12 cellular contexts compared by ENCODE assay signal in the genomic region with DNA sequence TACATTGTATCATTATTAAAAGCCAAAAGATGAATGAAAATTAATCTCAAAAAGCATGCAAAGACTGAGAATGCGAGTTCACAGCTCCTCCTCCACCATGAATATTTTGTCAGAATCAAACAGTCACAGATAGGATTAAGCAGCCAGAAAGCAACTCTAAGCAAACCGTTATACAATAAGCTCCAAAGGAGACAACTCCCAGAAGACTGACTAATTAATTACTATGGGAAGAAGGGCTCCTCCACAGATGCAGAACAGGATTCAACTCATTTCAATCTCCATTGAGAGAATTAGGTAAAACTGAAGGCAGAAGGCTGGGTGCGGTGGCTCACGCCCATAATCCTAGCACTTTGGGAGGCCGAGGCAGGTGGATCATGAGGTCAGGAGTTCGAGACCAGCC.
DNase-seq lines count a peak whose midpoint lies in the region; ATAC-seq, FAIRE-seq and TF ChIP-seq lines count a peak whose summit lies in the region.
"Had no signal": no experiment of that assay in that cellular context is flagged by ENCODE, and none has a peak within 500 bp of the region (broad histone marks: within the 10 kb centered on the region; RNA-seq: fewer than 3 reads in every experiment).

No MANE protein-coding gene starts in this region.

- H3K27ac Mint-ChIP-seq in activated CD8-positive, alpha-beta memory T cell treated with anti-CD3 and anti-CD28 coated beads, Interleukin-2, amount 10 ng/mL, durations not matched to agents 7 days and 5 days: peak overlapping the region; percentile 85

- H3K9ac ChIP-seq in OCI-LY1 (ENCODE audit: low read length): no peak overlapping the region; the same call in 1 of the 2 replicates
- H3K9ac ChIP-seq in H1 (replicated peaks in 1 of 4; ENCODE audit: extremely low read depth in 1 of 4, low read depth in 3 of 4, low read length in 3 of 4): no peak overlapping the region
- H3K9ac ChIP-seq in Karpas-422 (ENCODE audit: low read length): no peak overlapping the region

- H2AK5ac ChIP-seq in H1 (ENCODE audit: low read depth, low read length): no peak overlapping the region

- H2BK12ac ChIP-seq in H1 (ENCODE audit: low read depth, low read length): no peak overlapping the region

- POLR2A ChIA-PET in H1 (lab: Charles Lee; ENCODE audit: partially characterized antibody): interaction anchor here (0.9 to 9.5 kb wide), 6 partner anchors 10 to 91 kb away, joined by 3 to 113 read pairs (median 4); a partner anchor contains a TSS

- H3K9me3 ChIP-seq in OCI-LY1 (ENCODE audit: low read length) (no peaks in the 10 kb centered on the region), H1 (ENCODE audit: insufficient read depth in 2 of 2, low read depth in 1 of 2, low read length in 1 of 2) (no peaks in the 10 kb centered on the region), Karpas-422 (ENCODE audit: low read length) (no peaks in the 10 kb centered on the region)
- H3K9me3 ChIP-seq: uterus had no signal

- CTCF ChIA-PET in activated CD8-positive, alpha-beta memory T cell treated with anti-CD3 and anti-CD28 coated beads, Interleukin-2, amount 10 ng/mL, durations not matched to agents 7 days and 5 days (lab: Charles Lee): interaction anchor here (2.0 kb wide), 1 partner anchor 12 kb away, joined by 6 read pairs; no protein-coding TSS in a partner anchor
- CTCF ChIA-PET in H1 (lab: Charles Lee; ENCODE audit: partially characterized antibody): interaction anchor here (0.9 kb wide), 1 partner anchor 22 kb away, joined by 3 read pairs; no protein-coding TSS in a partner anchor

- no peaks in the 10 kb centered on the region for H4K20me1 ChIP-seq in OCI-LY1 (ENCODE audit: insufficient read depth, low read length)
- H4K20me1 ChIP-seq in H1 (replicated peaks in 1 of 2; ENCODE audit: control insufficient read depth in 1 of 2, insufficient read depth in 2 of 2, low read length in 2 of 2): peaks cover 0 to 2% of the 10 kb centered on the region in 2 experiments
- H4K20me1 ChIP-seq in Karpas-422 (ENCODE audit: insufficient read depth, low read depth, low read length): no peaks in the 10 kb centered on the region

- peaks cover 7% of the 10 kb centered on the region for H3K79me1 ChIP-seq in H1 (ENCODE audit: low read depth, low read length)

- H3K36me3 ChIP-seq in OCI-LY1 (ENCODE audit: insufficient read depth, low read length): peaks cover 10% of the 10 kb centered on the region; the same call in 1 of the 2 replicates
- H3K36me3 ChIP-seq in H1 (ENCODE audit: control insufficient read depth in 2 of 4, insufficient read depth in 4 of 4, low read length in 3 of 4): no peaks in the 10 kb centered on the region
- no peaks in the 10 kb centered on the region for H3K36me3 ChIP-seq in Karpas-422 (ENCODE audit: insufficient read depth, low read length)
- H3K36me3 ChIP-seq: uterus had no signal

- no peak overlapping the region for H4K8ac ChIP-seq in H1 (ENCODE audit: extremely low read depth, insufficient read depth, low read length)

- no peaks in the 10 kb centered on the region for H3K9me2 ChIP-seq in OCI-LY1 (ENCODE audit: low read depth, low read length)
- H3K9me2 ChIP-seq in Karpas-422 (replicated peaks; ENCODE audit: insufficient read depth, low read length): no peaks in the 10 kb centered on the region

- TF ChIP-seq RAD21 in H1 (IDR thresholded peaks at IDR 0.05 in 1 of 2, conservative IDR thresholded peaks at IDR 0.05 in 1 of 2; ENCODE audit: low read depth in 2 of 2, low read length in 2 of 2): no peak

- no peak for FAIRE-seq in H1 (lab: Jason Lieb, UNC)
- FAIRE-seq: G401.6 had no signal

- TF ChIP-seq CTCF in OCI-LY1 (IDR thresholded peaks at IDR 0.05; ENCODE audit: low read length) (no peak), H1 (IDR thresholded peaks at IDR 0.05; ENCODE audit: control extremely low read depth in 1 of 3, insufficient read depth in 1 of 3, low read depth in 1 of 3, low read length in 3 of 3) (no peak)

- ATAC-seq in activated CD8-positive, alpha-beta memory T cell treated with anti-CD3 and anti-CD28 coated beads, Interleukin-2, amount 10 ng/mL, durations not matched to agents 7 days and 5 days: no peak

- no peaks in the 10 kb centered on the region for H3K9me3 Mint-ChIP-seq in activated CD8-positive, alpha-beta memory T cell treated with anti-CD3 and anti-CD28 coated beads, Interleukin-2, amount 10 ng/mL, durations not matched to agents 7 days and 5 days (ENCODE audit: low read depth)

- H3K27me3 ChIP-seq in OCI-LY1 (ENCODE audit: insufficient read depth, low read length): no peaks in the 10 kb centered on the region
- H3K27me3 ChIP-seq in H1 (replicated peaks in 1 of 4; ENCODE audit: control insufficient read depth in 3 of 4, extremely low read depth in 1 of 4, insufficient read depth in 3 of 4, low read length in 3 of 4): no peaks in the 10 kb centered on the region
- no peaks in the 10 kb centered on the region for H3K27me3 ChIP-seq in Karpas-422 (ENCODE audit: low read length)
- H3K27me3 ChIP-seq: uterus had no signal

- H3K27ac ChIP-seq in OCI-LY1 (ENCODE audit: low read depth, low read length, poor library complexity, severe bottlenecking): peak overlapping the region; percentile 99
- no peak overlapping the region; the same call in 1 of the 2 replicates for H3K27ac ChIP-seq in H1 (ENCODE audit: low read depth, low read length)
- peak overlapping the region; percentile 45 for H3K27ac ChIP-seq in substantia nigra (ENCODE audit: low read depth, low read length, poor library complexity, severe bottlenecking)
- H3K27ac ChIP-seq in Karpas-422 (ENCODE audit: low read length): no peak overlapping the region
- H3K27ac ChIP-seq: coronary artery had no signal

- H3K14ac ChIP-seq in H1 (ENCODE audit: insufficient read length): no peak overlapping the region

- H3K27me3 Mint-ChIP-seq in activated CD8-positive, alpha-beta memory T cell treated with anti-CD3 and anti-CD28 coated beads, Interleukin-2, amount 10 ng/mL, durations not matched to agents 7 days and 5 days: no peaks in the 10 kb centered on the region

- peak overlapping the region; percentile 6; the same call in 1 of the 2 replicates for H3K4me2 ChIP-seq in OCI-LY1 (ENCODE audit: low read length)
- H3K4me2 ChIP-seq in H1 (ENCODE audit: insufficient read depth in 1 of 2, low read depth in 2 of 2, low read length in 2 of 2): no peak overlapping the region
- no peak overlapping the region for H3K4me2 ChIP-seq in Karpas-422 (ENCODE audit: low read depth, low read length, poor library complexity, severe bottlenecking)

- H3K4me1 Mint-ChIP-seq in activated CD8-positive, alpha-beta memory T cell treated with anti-CD3 and anti-CD28 coated beads, Interleukin-2, amount 10 ng/mL, durations not matched to agents 7 days and 5 days: peaks cover 87% of the 10 kb centered on the region

- H3K4me3 ChIP-seq in OCI-LY1 (ENCODE audit: low read depth, low read length, poor library complexity, severe bottlenecking) (no peak overlapping the region), H1 (ENCODE audit: extremely low read depth in 1 of 4, insufficient read depth in 2 of 4, low read depth in 3 of 4, low read length in 4 of 4) (no peak overlapping the region), Karpas-422 (ENCODE audit: low read length) (no peak overlapping the region)
- H3K4me3 ChIP-seq: coronary artery, uterus had no signal

- TF ChIP-seq EP300 in H1 (IDR thresholded peaks at IDR 0.05; ENCODE audit: borderline replicate concordance in 1 of 2, low read depth in 2 of 2, low read length in 2 of 2): no peak

- H3K79me2 ChIP-seq in OCI-LY1 (ENCODE audit: insufficient read depth, low read length) (peaks cover 36% of the 10 kb centered on the region), H1 (ENCODE audit: control insufficient read depth in 1 of 2, insufficient read depth in 2 of 2, low read length in 2 of 2) (peaks cover 0 to 58% of the 10 kb centered on the region in 2 experiments; a peak in 2 of 4 replicates), Karpas-422 (ENCODE audit: low read length) (no peaks in the 10 kb centered on the region)

- peak; percentile 1 for DNase-seq in activated CD8-positive, alpha-beta memory T cell treated with anti-CD3 and anti-CD28 coated beads, Interleukin-2, amount 10 ng/mL, durations not matched to agents 7 days and 5 days
- DNase-seq in activated CD8-positive, alpha-beta memory T cell treated with anti-CD3 and anti-CD28 coated beads, Interleukin-2, amount 50 U/mL, for 48 hours: no peak
- DNase-seq in H1 (ENCODE audit: low read depth in 1 of 2, low spot score in 2 of 2) (no peak), substantia nigra (lab: John Stamatoyannopoulos, UW) (no peak), Karpas-422 (no peak), KG1 (lab: John Stamatoyannopoulos, UW) (no peak), middle frontal gyrus (ENCODE audit: extremely low spot score, low spot score) (no peak)
- DNase-seq: SIG-M5, uterus had no signal

- no peak overlapping the region for H2BK20ac ChIP-seq in H1 (ENCODE audit: low read length)

- no peak overlapping the region for H2BK15ac ChIP-seq in H1 (ENCODE audit: low read length)

- H3K4me3 Mint-ChIP-seq in activated CD8-positive, alpha-beta memory T cell treated with anti-CD3 and anti-CD28 coated beads, Interleukin-2, amount 10 ng/mL, durations not matched to agents 7 days and 5 days: peak overlapping the region; percentile 12

- H3K4ac ChIP-seq in H1 (replicated peaks; ENCODE audit: insufficient read length, low read depth, low read length): no peak overlapping the region

- peaks cover 17% of the 10 kb centered on the region for H3K36me3 Mint-ChIP-seq in activated CD8-positive, alpha-beta memory T cell treated with anti-CD3 and anti-CD28 coated beads, Interleukin-2, amount 10 ng/mL, durations not matched to agents 7 days and 5 days

- H2AFZ ChIP-seq in OCI-LY1 (ENCODE audit: low read length) (no peak overlapping the region), H1 (ENCODE audit: low read length) (no peak overlapping the region), Karpas-422 (ENCODE audit: low read length) (no peak overlapping the region)

- WGBS in H1 (ENCODE audit: extremely low coverage in 1 of 2, insufficient coverage in 1 of 2, insufficient read length in 1 of 2, insufficient replicate concordance in 2 of 2, low coverage in 1 of 2, low lambda C conversion rate in 2 of 2, missing lambda C conversion rate in 1 of 2), 2 experiments: 84% methylated on average over 6 of the region's 6 CpGs; no CpG with 5 or more reads in 1 of the 2 experiments

- H3K4me1 ChIP-seq in OCI-LY1 (ENCODE audit: insufficient read depth, low read length, severe bottlenecking): peaks cover 100% of the 10 kb centered on the region
- H3K4me1 ChIP-seq in H1 (replicated peaks in 1 of 4; ENCODE audit: control insufficient read depth in 3 of 4, insufficient read depth in 4 of 4, low read length in 3 of 4): peaks cover 20 to 46% (median 28%) of the 10 kb centered on the region in 4 experiments
- peaks cover 15% of the 10 kb centered on the region for H3K4me1 ChIP-seq in Karpas-422 (ENCODE audit: low read length)

- no peak overlapping the region for H3K18ac ChIP-seq in H1 (ENCODE audit: extremely low read depth, low read length)

- H2BK5ac ChIP-seq in H1 (ENCODE audit: low read depth, low read length): peak overlapping the region; percentile 18; the same call in 1 of the 2 replicates

- H3K23ac ChIP-seq in H1 (ENCODE audit: insufficient read length): no peak overlapping the region

- peak overlapping the region; percentile 52 for H4K5ac ChIP-seq in H1 (ENCODE audit: insufficient read length, low read depth, low read length)

- no peak overlapping the region for H3K56ac ChIP-seq in H1 (replicated peaks; ENCODE audit: insufficient read length, low read depth, low read length)

- H2BK120ac ChIP-seq in H1 (replicated peaks; ENCODE audit: low read depth, low read length): no peak overlapping the region

- no peak overlapping the region for H4K91ac ChIP-seq in H1 (replicated peaks; ENCODE audit: insufficient read length, low read length)

- no peaks in the 10 kb centered on the region; the same call in 1 of the 2 replicates for H3K23me2 ChIP-seq in H1 (ENCODE audit: low read depth, low read length)

- H3F3A ChIP-seq in OCI-LY1 (ENCODE audit: insufficient read depth, low read length): peaks cover 18% of the 10 kb centered on the region

- no peak for TF ChIP-seq POLR2A in H1 (IDR thresholded peaks at IDR 0.05; ENCODE audit: control extremely low read depth in 1 of 2, low read depth in 2 of 2, low read length in 2 of 2)

Comparison
In these comparisons a context has a peak if more than half of its experiments do, and no peak if none do; other contexts are left out.
1. H3K27ac ChIP-seq: peak in OCI-LY1 (single experiment) and substantia nigra (single experiment); none in H1 (single experiment) and Karpas-422 (single experiment).